8 cellular contexts compared by ENCODE assay signal in genomic region chr13:108895220-108895704, GRCh38.
DNase-seq lines count a peak whose midpoint lies in the region; ATAC-seq and TF ChIP-seq lines count a peak whose summit lies in the region.

No MANE protein-coding gene starts in this region.

- no peaks in the 10 kb centered on the region for H3K9me3 Mint-ChIP-seq in CD8-positive, alpha-beta T cell
- no peaks in the 10 kb centered on the region for H3K9me3 Mint-ChIP-seq in activated naive CD8-positive, alpha-beta T cell treated with anti-CD3 and anti-CD28 coated beads for 36 hours

- no peaks in the 10 kb centered on the region for H3K9me2 ChIP-seq in GM23248 (ENCODE audit: insufficient read depth)

- H3K4me1 ChIP-seq in CD8-positive, alpha-beta T cell (ENCODE audit: insufficient read depth, low read length), result no peaks in the 10 kb centered on the region
- H3K4me1 ChIP-seq in GM23248 (ENCODE audit: insufficient read depth), result no peaks in the 10 kb centered on the region
- no peaks in the 10 kb centered on the region for H3K4me1 ChIP-seq in mucosa of descending colon (ENCODE audit: low read depth)

- intact Hi-C loops in CD8-positive, alpha-beta T cell (cut with DNase I, micrococcal nuclease), result loop anchor here (1.0 to 5.0 kb wide), 4 partner anchors 573 to 718 kb away; no protein-coding TSS in a partner anchor
- intact Hi-C loops in mucosa of descending colon (cut with DNase I, micrococcal nuclease), result loop anchor here (5.0 to 10.0 kb wide), 3 partner anchors 290 to 573 kb away; no protein-coding TSS in a partner anchor

- no peak for ATAC-seq in CD8-positive, alpha-beta T cell
- ATAC-seq in mucosa of descending colon, result no peak
- ATAC-seq in HG03139 (IDR thresholded peaks at IDR 0.05; ENCODE audit: unreplicated experiment), result no peak

- no peaks in the 10 kb centered on the region for H3K9me3 ChIP-seq in CD8-positive, alpha-beta T cell (ENCODE audit: low read length)
- H3K9me3 ChIP-seq in GM23248 (ENCODE audit: low read depth) (no peaks in the 10 kb centered on the region), mucosa of descending colon (no peaks in the 10 kb centered on the region)

- peak; percentile 52 for TF ChIP-seq CTCF in CD8-positive, alpha-beta T cell (IDR thresholded peaks at IDR 0.05)
- TF ChIP-seq CTCF in cardiac fibroblast (IDR thresholded peaks at IDR 0.05; ENCODE audit: low read depth, low read length) (peak; percentile 38), mucosa of descending colon (IDR thresholded peaks at IDR 0.05) (peak; percentile 10)

- H3K4me3 Mint-ChIP-seq in CD8-positive, alpha-beta T cell, result no peak overlapping the region
- H3K4me3 Mint-ChIP-seq in activated naive CD8-positive, alpha-beta T cell treated with anti-CD3 and anti-CD28 coated beads for 36 hours, result no peak overlapping the region

- no peak overlapping the region for H2AFZ ChIP-seq in GM23248

- POLR2A ChIA-PET in CD8-positive, alpha-beta T cell (lab: Charles Lee), result interaction anchor here (0.6 to 1.0 kb wide), 2 partner anchors 18 to 573 kb away, joined by 3 read pairs; no protein-coding TSS in a partner anchor

- H3K27ac ChIP-seq in CD8-positive, alpha-beta T cell (ENCODE audit: low read depth, low read length), result no peak overlapping the region
- H3K27ac ChIP-seq in GM23248, result no peak overlapping the region

- H3K27me3 Mint-ChIP-seq in CD8-positive, alpha-beta T cell (ENCODE audit: low read depth), result no peaks in the 10 kb centered on the region
- H3K27me3 Mint-ChIP-seq in activated naive CD8-positive, alpha-beta T cell treated with anti-CD3 and anti-CD28 coated beads for 36 hours, result peaks cover 22% of the 10 kb centered on the region

- no peaks in the 10 kb centered on the region for H4K20me1 ChIP-seq in GM23248 (ENCODE audit: insufficient read depth)

- H3K4me3 ChIP-seq in CD8-positive, alpha-beta T cell (ENCODE audit: low read depth, low read length), result no peak overlapping the region
- no peak overlapping the region for H3K4me3 ChIP-seq in GM23248
- no peak overlapping the region for H3K4me3 ChIP-seq in cardiac fibroblast (replicated peaks in 1 of 2; ENCODE audit: low read depth in 2 of 2, low read length in 2 of 2)
- no peak overlapping the region for H3K4me3 ChIP-seq in mucosa of descending colon

- no peak overlapping the region for H3K9ac ChIP-seq in GM23248

- 2 to 3% methylated on average over 5 of the region's 5 CpGs for WGBS in GM23248 (ENCODE audit: low coverage in 1 of 2, low lambda C conversion rate in 2 of 2, missing lambda C conversion rate in 2 of 2), 2 experiments

- CTCF ChIA-PET in CD8-positive, alpha-beta T cell (lab: Charles Lee), result interaction anchor here (0.6 to 1.7 kb wide), 7 partner anchors 9 to 744 kb away, joined by 3 to 4 read pairs (median 3); no protein-coding TSS in a partner anchor

- H3F3A ChIP-seq in GM23248 (ENCODE audit: insufficient read depth), result no peaks in the 10 kb centered on the region

- no peak overlapping the region for H3K27ac Mint-ChIP-seq in CD8-positive, alpha-beta T cell
- no peak overlapping the region for H3K27ac Mint-ChIP-seq in activated naive CD8-positive, alpha-beta T cell treated with anti-CD3 and anti-CD28 coated beads for 36 hours

- peaks cover 7% of the 10 kb centered on the region for H3K4me1 Mint-ChIP-seq in CD8-positive, alpha-beta T cell (ENCODE audit: low read depth)
- peaks cover 8% of the 10 kb centered on the region for H3K4me1 Mint-ChIP-seq in activated naive CD8-positive, alpha-beta T cell treated with anti-CD3 and anti-CD28 coated beads for 36 hours

- H3K79me2 ChIP-seq in GM23248 (ENCODE audit: insufficient read depth), result no peaks in the 10 kb centered on the region

- no peaks in the 10 kb centered on the region for H3K27me3 ChIP-seq in CD8-positive, alpha-beta T cell (ENCODE audit: insufficient read depth, low read length)
- peaks cover 11% of the 10 kb centered on the region for H3K27me3 ChIP-seq in GM23248 (replicated peaks; ENCODE audit: insufficient read depth)

- no peak for DNase-seq in CD8-positive, alpha-beta T cell
- DNase-seq in GM23248 (peak; percentile 68), NCI-H510A treated with DMSO at 0.1 percent for 48 hours (lab: John Stamatoyannopoulos, UW) (peak; percentile 55), cardiac fibroblast (ENCODE audit: low read depth in 2 of 2) (peak; percentile 52 to 77), mucosa of descending colon (peak in 1 of 3 donors; percentile 36), HK-2 (ENCODE audit: unreplicated experiment) (no peak)
- DNase-seq in activated naive CD8-positive, alpha-beta T cell treated with anti-CD3 and anti-CD28 coated beads for 36 hours, result no peak

- in situ Hi-C loops in GM23248 (cut with MboI), result no loop called here

- no peak overlapping the region for H3K4me2 ChIP-seq in GM23248 (ENCODE audit: unreplicated experiment)

- H3K36me3 ChIP-seq in CD8-positive, alpha-beta T cell (ENCODE audit: insufficient read depth, low read length), result no peaks in the 10 kb centered on the region
- H3K36me3 ChIP-seq in GM23248 (ENCODE audit: low read depth) (no peaks in the 10 kb centered on the region), mucosa of descending colon (ENCODE audit: low read depth) (no peaks in the 10 kb centered on the region)

- H3K36me3 Mint-ChIP-seq in CD8-positive, alpha-beta T cell, result no peaks in the 10 kb centered on the region
- H3K36me3 Mint-ChIP-seq in activated naive CD8-positive, alpha-beta T cell treated with anti-CD3 and anti-CD28 coated beads for 36 hours, result no peaks in the 10 kb centered on the region

Comparison
In these comparisons a context has a peak if more than half of its experiments do, and no peak if none do; other contexts are left out.
1. DNase-seq: peak in GM23248 (single experiment), NCI-H510A treated with DMSO at 0.1 percent for 48 hours (single experiment) and cardiac fibroblast (2 of 2); none in CD8-positive, alpha-beta T cell (0 of 7), activated naive CD8-positive, alpha-beta T cell treated with anti-CD3 and anti-CD28 coated beads for 36 hours (single experiment) and HK-2 (single experiment).
2. Peak in every context shown above with its lines, with median percentiles within 50 percentile points of each other: CTCF ChIP-seq.